ENCODE assay signal across 25 cellular contexts in genomic region chr12:38166225-38166624, GRCh38.
A peak's percentile ranks its signal among the peaks of the same experiment; 100 is the strongest.
DNase-seq lines count a peak whose midpoint lies in the region; TF ChIP-seq lines count a peak whose summit lies in the region.
"Had no signal": no experiment of that assay in that cellular context is flagged by ENCODE, and none has a peak within 500 bp of the region (broad histone marks: within the 10 kb centered on the region; RNA-seq: fewer than 3 reads in every experiment).

No MANE protein-coding gene starts in this region.

- no peaks in the 10 kb centered on the region for H3K4me1 ChIP-seq in mammary epithelial cell (ENCODE audit: insufficient read depth, low read length)
- H3K4me1 ChIP-seq: BE2C, BLaER1 had no signal

- POLR2A ChIA-PET in MCF 10A (lab: Yijun Ruan, JAX): no interaction called here

- no peaks in the 10 kb centered on the region for H3K27me3 Mint-ChIP-seq in MCF 10A (ENCODE audit: insufficient read depth, unreplicated experiment)
- H3K27me3 Mint-ChIP-seq in chondrocyte (ENCODE audit: low read depth): no peaks in the 10 kb centered on the region
- H3K27me3 Mint-ChIP-seq: CD4-positive, alpha-beta memory T cell; CD8-positive, alpha-beta memory T cell had no signal

- dilution Hi-C loops in mammary epithelial cell (cut with HindIII; ENCODE audit: low sequenced_read_pairs): no loop called here

- H3K4me3 Mint-ChIP-seq in MCF 10A (ENCODE audit: unreplicated experiment) (no peak overlapping the region), chondrocyte (ENCODE audit: unreplicated experiment) (no peak overlapping the region)
- H3K4me3 Mint-ChIP-seq: CD14-positive monocyte; CD4-positive, alpha-beta memory T cell; CD4-positive, CD25-positive, alpha-beta regulatory T cell; CD8-positive, alpha-beta memory T cell had no signal

- H3K79me2 ChIP-seq in mammary epithelial cell (ENCODE audit: insufficient read depth, low read length): no peaks in the 10 kb centered on the region

- TF ChIP-seq CTCF in mammary epithelial cell (conservative IDR thresholded peaks at IDR 0.05 in 1 of 2, IDR thresholded peaks at IDR 0.05 in 1 of 2; ENCODE audit: extremely low read depth in 1 of 2, insufficient read depth in 1 of 2, low read depth in 1 of 2, low read length in 2 of 2): no peak
- TF ChIP-seq CTCF in MCF 10A (IDR thresholded peaks at IDR 0.05; ENCODE audit: unreplicated experiment): no peak
- TF ChIP-seq CTCF in chondrocyte (IDR thresholded peaks at IDR 0.05): no peak

- no peaks in the 10 kb centered on the region for H4K20me1 ChIP-seq in mammary epithelial cell (ENCODE audit: insufficient read depth, low read length)
- H4K20me1 ChIP-seq: BLaER1 had no signal

- no peaks in the 10 kb centered on the region for H3K36me3 Mint-ChIP-seq in MCF 10A (ENCODE audit: insufficient read depth, unreplicated experiment)
- peaks cover 2% of the 10 kb centered on the region for H3K36me3 Mint-ChIP-seq in chondrocyte (ENCODE audit: low read depth)
- H3K36me3 Mint-ChIP-seq: CD14-positive monocyte; CD4-positive, alpha-beta memory T cell; CD4-positive, CD25-positive, alpha-beta regulatory T cell; CD8-positive, alpha-beta memory T cell had no signal

- no peak overlapping the region for H3K9ac ChIP-seq in mammary epithelial cell (ENCODE audit: insufficient read depth, low read length)
- H3K9ac ChIP-seq: BLaER1 had no signal

- H3K4me2 ChIP-seq in mammary epithelial cell (ENCODE audit: insufficient read depth, low read depth, low read length): no peak overlapping the region
- H3K4me2 ChIP-seq: BLaER1 had no signal

- H3K27ac Mint-ChIP-seq in MCF 10A (ENCODE audit: low read depth, unreplicated experiment) (no peak overlapping the region), chondrocyte (ENCODE audit: unreplicated experiment) (no peak overlapping the region)
- H3K27ac Mint-ChIP-seq: CD14-positive monocyte; CD4-positive, alpha-beta memory T cell; CD4-positive, CD25-positive, alpha-beta regulatory T cell; CD8-positive, alpha-beta memory T cell had no signal

- H3K9me3 ChIP-seq in mammary epithelial cell (replicated peaks; ENCODE audit: insufficient read depth, low read length): no peaks in the 10 kb centered on the region
- H3K9me3 ChIP-seq: BE2C had no signal

- CTCF ChIA-PET in mammary epithelial cell (lab: Charles Lee; ENCODE audit: low non-redundant PET) (no interaction called here), MCF 10A (lab: Yijun Ruan, JAX) (interaction anchor here (0.6 to 0.7 kb wide), 2 partner anchors 16 to 792 kb away, joined by 3 read pairs; no protein-coding TSS in a partner anchor)

- peak overlapping the region; percentile 64 for H2AFZ ChIP-seq in mammary epithelial cell (ENCODE audit: low read depth, low read length)

- WGBS in mammary epithelial cell (ENCODE audit: low coverage, missing lambda C conversion rate): 58% methylated on average over 2 of the region's 2 CpGs

- no peaks in the 10 kb centered on the region for H3K36me3 ChIP-seq in mammary epithelial cell (ENCODE audit: insufficient read depth, low read length)
- H3K36me3 ChIP-seq: BE2C, BLaER1 had no signal

- H3K4me1 Mint-ChIP-seq in MCF 10A (ENCODE audit: insufficient read depth, unreplicated experiment) (no peaks in the 10 kb centered on the region), chondrocyte (ENCODE audit: low read depth) (no peaks in the 10 kb centered on the region)
- H3K4me1 Mint-ChIP-seq: CD14-positive monocyte; CD4-positive, alpha-beta memory T cell; CD8-positive, alpha-beta memory T cell had no signal

- in situ Hi-C loops in mammary epithelial cell (cut with MboI; ENCODE audit: low sequenced_read_pairs in 2 of 2): no loop called here

- H3K9me3 Mint-ChIP-seq in MCF 10A (ENCODE audit: unreplicated experiment): peaks cover 8% of the 10 kb centered on the region
- H3K9me3 Mint-ChIP-seq in chondrocyte (ENCODE audit: low read depth): peaks cover 50% of the 10 kb centered on the region

- intact Hi-C loops in mammary epithelial cell (cut with micrococcal nuclease): no loop called here
- intact Hi-C loops in MCF 10A (cut with micrococcal nuclease): no loop called here

- DNase-seq in mammary epithelial cell (no peak), MCF 10A (ENCODE audit: unreplicated experiment) (no peak), chondrocyte (ENCODE audit: low spot score) (peak; percentile 21), mesenteric fat pad (ENCODE audit: low spot score) (peak; percentile 53), substantia nigra (lab: John Stamatoyannopoulos, UW) (no peak), ecto neural progenitor cell (ENCODE audit: low spot score) (no peak), SHP77 (lab: John Stamatoyannopoulos, UW) (no peak)
- DNase-seq: 8988T; ACHN; BE2C; C1 segment of cervical spinal cord; CD4-positive, alpha-beta memory T cell; CD4-positive, CD25-positive, alpha-beta regulatory T cell; CD8-positive, alpha-beta memory T cell; COR-L47; DMS 273 treated with DMSO at 0.1 percent for 48 hours; DMS153; DMS53; DMS79; DND-41; EL; GDM1 had no signal

- BruUV-seq in mammary epithelial cell (replicated peaks; lab: Mats Ljungman, UMichigan) (no TSS peak), MCF 10A (replicated peaks; lab: Mats Ljungman, UMichigan) (no TSS peak)

- H3K27ac ChIP-seq in mammary epithelial cell (ENCODE audit: insufficient read depth, low read depth, low read length) (no peak overlapping the region), substantia nigra (ENCODE audit: low read depth, low read length, poor library complexity, severe bottlenecking) (no peak overlapping the region)
- H3K27ac ChIP-seq: BLaER1 had no signal

- no peaks in the 10 kb centered on the region for H3K27me3 ChIP-seq in mammary epithelial cell (ENCODE audit: insufficient read depth, low read length)
- H3K27me3 ChIP-seq: BLaER1 had no signal

- no peak overlapping the region for H3K4me3 ChIP-seq in mammary epithelial cell (replicated peaks in 1 of 3; ENCODE audit: insufficient read depth in 1 of 3, low read depth in 2 of 3, low read length in 3 of 3)
- H3K4me3 ChIP-seq: BLaER1, GM12878 had no signal

Comparison
In these comparisons a context has a peak if more than half of its experiments do, and no peak if none do; other contexts are left out.
1. DNase-seq: peak in chondrocyte (single experiment) and mesenteric fat pad (single experiment); none in mammary epithelial cell (single experiment), MCF 10A (single experiment), substantia nigra (0 of 49), ecto neural progenitor cell (single experiment) and SHP77 (0 of 2).